ENCODE assay signal across 1 cellular context in the genomic region with DNA sequence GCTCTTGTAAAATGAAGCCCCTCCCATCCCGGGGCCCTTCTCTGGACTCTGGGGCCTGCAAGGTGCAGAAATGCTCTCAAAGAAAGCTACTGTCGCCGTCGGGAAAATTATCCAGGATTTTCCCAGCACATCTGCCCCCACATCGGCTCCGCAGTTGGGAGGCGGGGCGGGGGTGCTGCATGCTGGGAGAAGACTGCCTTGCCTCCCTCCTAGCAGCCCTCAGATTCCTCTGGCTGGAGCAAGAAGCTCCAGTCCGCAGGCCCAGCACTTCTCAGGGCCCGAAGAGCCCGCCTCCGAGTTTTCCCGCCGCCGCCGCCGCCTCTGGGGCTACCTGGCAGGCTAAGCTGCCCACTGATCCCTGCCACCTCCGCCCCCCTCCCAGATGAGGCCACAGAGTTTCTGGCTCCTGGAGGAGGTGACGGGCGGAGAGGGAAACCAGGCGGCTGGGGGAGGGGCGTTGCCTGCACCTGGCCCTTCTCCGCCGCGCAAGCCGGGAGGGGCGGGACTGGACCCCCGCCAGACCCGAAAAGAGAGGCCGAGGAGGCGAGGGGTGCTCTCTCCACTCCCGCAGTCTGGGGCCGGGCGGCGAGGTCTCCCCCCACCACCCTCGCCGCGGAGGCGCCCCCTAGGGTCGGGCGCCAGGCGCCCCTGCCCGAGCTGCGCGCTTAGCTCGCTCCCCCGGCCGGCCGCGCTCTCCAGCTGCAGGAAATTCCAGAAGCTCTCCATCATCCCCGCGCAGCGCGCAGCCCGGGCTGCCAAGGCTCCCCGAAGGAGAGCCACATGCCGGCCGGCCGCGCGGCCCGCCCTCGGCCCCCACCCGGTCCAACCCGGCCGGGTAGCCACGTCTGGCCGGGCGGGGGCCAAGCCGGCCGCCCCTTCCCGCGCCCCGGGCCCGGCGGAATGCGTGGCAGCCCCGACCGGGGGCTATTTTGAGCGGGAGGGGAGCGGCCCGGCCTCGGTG.
A peak's percentile ranks its signal among the peaks of the same experiment; 100 is the strongest.
TF ChIP-seq lines count a peak whose summit lies in the region.

No MANE protein-coding gene starts in this region.

TF ChIP-seq in K562, 482 proteins besides CTCF, POLR2A, EP300 and RAD21 (continued from another document):
- TF ChIP-seq, protein P1, sequence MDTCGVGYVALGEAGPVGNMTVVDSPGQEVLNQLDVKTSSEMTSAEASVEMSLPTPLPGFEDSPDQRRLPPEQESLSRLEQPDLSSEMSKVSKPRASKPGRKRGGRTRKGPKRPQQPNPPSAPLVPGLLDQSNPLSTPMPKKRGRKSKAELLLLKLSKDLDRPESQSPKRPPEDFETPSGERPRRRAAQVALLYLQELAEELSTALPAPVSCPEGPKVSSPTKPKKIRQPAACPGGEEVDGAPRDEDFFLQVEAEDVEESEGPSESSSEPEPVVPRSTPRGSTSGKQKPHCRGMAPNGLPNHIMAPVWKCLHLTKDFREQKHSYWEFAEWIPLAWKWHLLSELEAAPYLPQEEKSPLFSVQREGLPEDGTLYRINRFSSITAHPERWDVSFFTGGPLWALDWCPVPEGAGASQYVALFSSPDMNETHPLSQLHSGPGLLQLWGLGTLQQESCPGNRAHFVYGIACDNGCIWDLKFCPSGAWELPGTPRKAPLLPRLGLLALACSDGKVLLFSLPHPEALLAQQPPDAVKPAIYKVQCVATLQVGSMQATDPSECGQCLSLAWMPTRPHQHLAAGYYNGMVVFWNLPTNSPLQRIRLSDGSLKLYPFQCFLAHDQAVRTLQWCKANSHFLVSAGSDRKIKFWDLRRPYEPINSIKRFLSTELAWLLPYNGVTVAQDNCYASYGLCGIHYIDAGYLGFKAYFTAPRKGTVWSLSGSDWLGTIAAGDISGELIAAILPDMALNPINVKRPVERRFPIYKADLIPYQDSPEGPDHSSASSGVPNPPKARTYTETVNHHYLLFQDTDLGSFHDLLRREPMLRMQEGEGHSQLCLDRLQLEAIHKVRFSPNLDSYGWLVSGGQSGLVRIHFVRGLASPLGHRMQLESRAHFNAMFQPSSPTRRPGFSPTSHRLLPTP (IDR thresholded peaks at IDR 0.05; ENCODE audit: borderline replicate concordance, extremely low read depth, insufficient read length) = no peak
- TF ChIP-seq ZNF57 (CRISPR knock-in tag; IDR thresholded peaks at IDR 0.05) (no peak), MTA3 (IDR thresholded peaks at IDR 0.05; ENCODE audit: borderline replicate concordance) (peak; percentile 32; the same call in 1 of the 2 replicates)
